Comparison of ENCODE assay signal across 8 cellular contexts in the genomic region with DNA sequence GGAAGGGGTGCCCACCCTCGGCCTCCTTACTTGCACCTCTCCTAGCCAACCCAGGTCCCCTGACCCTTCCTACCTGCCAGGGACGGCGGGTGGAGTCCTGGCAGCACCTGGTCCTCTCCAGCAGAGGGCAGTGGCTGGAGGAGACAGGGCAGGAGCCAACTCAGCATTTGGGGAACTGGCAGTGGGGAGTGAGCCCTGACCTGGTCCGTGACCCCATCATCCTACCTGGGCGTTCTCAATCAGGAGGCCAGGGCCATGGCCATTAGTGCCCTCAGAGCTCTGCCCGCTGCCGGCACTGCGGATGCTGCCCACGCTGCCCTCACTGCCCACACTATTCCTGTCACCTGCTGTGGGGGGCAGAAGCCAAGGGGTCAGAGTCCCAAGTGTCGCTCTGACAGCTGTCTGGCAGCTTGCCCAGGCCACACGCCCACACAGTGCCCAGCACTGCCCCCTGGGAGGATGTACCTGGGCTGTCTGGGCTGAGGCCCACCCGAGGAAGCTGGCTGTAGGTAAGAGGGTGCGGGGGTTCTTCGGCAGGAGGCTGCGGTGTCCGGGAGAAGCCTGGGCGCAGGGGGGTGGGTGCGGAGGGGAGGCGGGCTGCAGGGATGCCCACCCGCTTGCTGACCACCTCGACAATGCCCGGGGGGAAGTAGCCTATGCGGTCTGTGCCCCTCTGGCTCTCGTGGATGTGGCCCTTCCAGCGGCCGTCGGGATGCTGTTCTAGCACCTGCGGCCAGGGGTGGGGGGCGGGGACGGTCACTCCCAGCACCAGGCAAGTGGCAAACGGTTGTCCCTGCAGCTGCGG. TPM values are rescaled to one million over a fixed set of nuclear protein-coding genes. Genes with fewer than 3 reads are reported as not detected.
DNase-seq lines count a peak whose midpoint lies in the region; ATAC-seq, FAIRE-seq and TF ChIP-seq lines count a peak whose summit lies in the region.

No MANE protein-coding gene starts in this region.

- POLR2A ChIA-PET in CD8-positive, alpha-beta T cell (lab: Charles Lee), result no interaction called here
- POLR2A ChIA-PET in endothelial cell of umbilical vein (lab: Charles Lee), result no interaction called here

- no peak overlapping the region for H2AFZ ChIP-seq in endothelial cell of umbilical vein (ENCODE audit: low read depth, low read length)

- peak; percentile 71 for ATAC-seq in CD8-positive, alpha-beta T cell
- ATAC-seq in pancreas, result peak; percentile 42 to 83 (median 70)

- H3K36me3 ChIP-seq in CD8-positive, alpha-beta T cell (ENCODE audit: insufficient read depth, low read length), result no peaks in the 10 kb centered on the region
- peaks cover 0 to 33% of the 10 kb centered on the region in 2 experiments for H3K36me3 ChIP-seq in endothelial cell of umbilical vein (ENCODE audit: control insufficient read depth in 2 of 2, extremely low read depth in 1 of 2, insufficient read depth in 2 of 2, low read length in 2 of 2)
- H3K36me3 ChIP-seq in pancreas, result peaks cover 0 to 10% (median 0%) of the 10 kb centered on the region in 3 donors

- no peak overlapping the region for H3K27ac ChIP-seq in CD8-positive, alpha-beta T cell (ENCODE audit: low read depth, low read length)
- H3K27ac ChIP-seq in endothelial cell of umbilical vein (ENCODE audit: insufficient read depth, low read depth, low read length) (no peak overlapping the region), pancreas (no peak overlapping the region)

- H3K9me3 ChIP-seq in CD8-positive, alpha-beta T cell (ENCODE audit: low read length), result no peaks in the 10 kb centered on the region
- H3K9me3 ChIP-seq in endothelial cell of umbilical vein (replicated peaks; ENCODE audit: control insufficient read depth, insufficient read depth, low read length), result no peaks in the 10 kb centered on the region
- H3K9me3 ChIP-seq in pancreas, result no peaks in the 10 kb centered on the region

- H3K9me1 ChIP-seq in endothelial cell of umbilical vein (replicated peaks; ENCODE audit: control insufficient read depth, extremely low read depth, insufficient read depth, low read length), result no peaks in the 10 kb centered on the region

- dilution Hi-C loops in endothelial cell of umbilical vein (cut with MboI; ENCODE audit: extremely low pct_ligation_motif_present, low sequenced_read_pairs), result no loop called here

- DNase-seq in CD8-positive, alpha-beta T cell, result peak in 4 of 7 experiments; percentile 48 to 69 (median 52)
- peak; percentile 39 for DNase-seq in HK-2 (ENCODE audit: unreplicated experiment)
- no peak for DNase-seq in endothelial cell of umbilical vein (ENCODE audit: low read depth, low spot score)
- peak in 5 of 6 donors; percentile 45 to 81 (median 70) for DNase-seq in pancreas
- DNase-seq in NCI-H226, result no peak
- DNase-seq in NCI-H1105 treated with DMSO at 0.1 percent for 48 hours (lab: John Stamatoyannopoulos, UW), result no peak
- no peak for DNase-seq in NCI-H1436 treated with DMSO at 0.1 percent for 48 hours (lab: John Stamatoyannopoulos, UW)

- TF ChIP-seq CTCF in CD8-positive, alpha-beta T cell (IDR thresholded peaks at IDR 0.05), result peak; percentile 50
- TF ChIP-seq CTCF in WI38 (IDR thresholded peaks at IDR 0.05; ENCODE audit: low read depth, low read length) (peak; percentile 45), endothelial cell of umbilical vein (IDR thresholded peaks at IDR 0.05; ENCODE audit: extremely low read depth in 1 of 2, insufficient read depth in 1 of 2, low read depth in 1 of 2, low read length in 2 of 2) (peak; percentile 34 to 51), pancreas (IDR thresholded peaks at IDR 0.05) (peak; percentile 36 to 61 (median 52))

- no peaks in the 10 kb centered on the region for H3K27me3 ChIP-seq in CD8-positive, alpha-beta T cell (ENCODE audit: insufficient read depth, low read length)
- H3K27me3 ChIP-seq in endothelial cell of umbilical vein (ENCODE audit: control insufficient read depth in 2 of 2, insufficient read depth in 2 of 2, low read length in 2 of 2) (no peaks in the 10 kb centered on the region), pancreas (no peaks in the 10 kb centered on the region)

- H4K20me1 ChIP-seq in endothelial cell of umbilical vein (replicated peaks; ENCODE audit: control insufficient read depth, extremely low read depth, insufficient read depth, low read length), result no peaks in the 10 kb centered on the region

- no peaks in the 10 kb centered on the region for H3K4me1 Mint-ChIP-seq in CD8-positive, alpha-beta T cell (ENCODE audit: low read depth)

- WGBS in pancreas, 2 donors, result 60 to 67% methylated on average over 29 to 32 of the region's 32 CpGs

- no peaks in the 10 kb centered on the region for H3K9me3 Mint-ChIP-seq in CD8-positive, alpha-beta T cell

- H3K4me3 Mint-ChIP-seq in CD8-positive, alpha-beta T cell, result no peak overlapping the region

- H3K36me3 Mint-ChIP-seq in CD8-positive, alpha-beta T cell, result peaks cover 6% of the 10 kb centered on the region

- H3K27me3 Mint-ChIP-seq in CD8-positive, alpha-beta T cell (ENCODE audit: low read depth), result no peaks in the 10 kb centered on the region

- H3K9ac ChIP-seq in endothelial cell of umbilical vein (replicated peaks; ENCODE audit: extremely low read depth, insufficient read depth, low read length), result no peak overlapping the region

- H3K4me2 ChIP-seq in endothelial cell of umbilical vein (ENCODE audit: insufficient read depth, low read length), result no peak overlapping the region

- no peak overlapping the region for H3K27ac Mint-ChIP-seq in CD8-positive, alpha-beta T cell

- intact Hi-C loops in CD8-positive, alpha-beta T cell (cut with DNase I, micrococcal nuclease), result loop anchor here in 1 of 2 experiments (1.0 to 5.0 kb wide), 4 partner anchors 11 to 83 kb away; a partner anchor contains a TSS
- intact Hi-C loops in endothelial cell of umbilical vein (cut with micrococcal nuclease), result no loop called here
- intact Hi-C loops in pancreas (cut with DNase I), result no loop called here

- peaks cover 6% of the 10 kb centered on the region for H3K4me1 ChIP-seq in CD8-positive, alpha-beta T cell (ENCODE audit: insufficient read depth, low read length)
- H3K4me1 ChIP-seq in endothelial cell of umbilical vein (ENCODE audit: control insufficient read depth, extremely low read depth, insufficient read depth, low read length), result peaks cover 5% of the 10 kb centered on the region
- H3K4me1 ChIP-seq in pancreas, result no peaks in the 10 kb centered on the region

- no peak for FAIRE-seq in endothelial cell of umbilical vein (lab: Jason Lieb, UNC)
- no peak for FAIRE-seq in pancreas (lab: Jason Lieb, UNC)

- H3K4me3 ChIP-seq in CD8-positive, alpha-beta T cell (ENCODE audit: low read depth, low read length), result no peak overlapping the region
- H3K4me3 ChIP-seq in WI38 (ENCODE audit: low read depth, low read length) (no peak overlapping the region), endothelial cell of umbilical vein (replicated peaks in 1 of 3; ENCODE audit: insufficient read depth in 1 of 3, low read depth in 1 of 3, low read length in 3 of 3) (no peak overlapping the region), pancreas (no peak overlapping the region)

- CTCF ChIA-PET in CD8-positive, alpha-beta T cell (lab: Charles Lee), result interaction anchor here (0.6 to 2.4 kb wide), 14 partner anchors 9 to 140 kb away, joined by 3 to 9 read pairs (median 4); a partner anchor contains a TSS
- CTCF ChIA-PET in endothelial cell of umbilical vein (lab: Charles Lee), result interaction anchor here (1.5 kb wide), 1 partner anchor 12 kb away, joined by 7 read pairs; a partner anchor contains a TSS

- no peak for TF ChIP-seq POLR2A in endothelial cell of umbilical vein (IDR thresholded peaks at IDR 0.05; ENCODE audit: low read depth, low read length)

- no peaks in the 10 kb centered on the region for H3K79me2 ChIP-seq in endothelial cell of umbilical vein (ENCODE audit: control insufficient read depth, insufficient read depth, low read length)

- no TSS peak for BruUV-seq in endothelial cell of umbilical vein (replicated peaks; lab: Mats Ljungman, UMichigan)

RNA-seq across cellular contexts. Expression of a gene that starts 10.8 kb away (rescaled TPM):
- total RNA-seq in CD8-positive, alpha-beta T cell, result under 1 TPM; 0.64 to 0.98 TPM
- 34.6 and 37.6 TPM in 2 replicates for total RNA-seq in endothelial cell of umbilical vein
- 10.6 and 13.0 TPM in 2 replicates for polyA plus RNA-seq in endothelial cell of umbilical vein
- polyA plus RNA-seq in endothelial cell of umbilical vein (2011; cell fraction: cytosol; rRNA removed), result 8.2 and 9.8 TPM in 2 replicates
- 24.7 and 30.9 TPM in 2 replicates for polyA plus RNA-seq in endothelial cell of umbilical vein (2011; cell fraction: nucleus; rRNA removed)
- 12.8 and 16.5 TPM in 2 replicates for polyA plus RNA-seq in endothelial cell of umbilical vein (2012)
- 12.5 and 21.0 TPM in 2 replicates for polyA minus RNA-seq in endothelial cell of umbilical vein
- polyA minus RNA-seq in endothelial cell of umbilical vein (2011; cell fraction: cytosol; rRNA and poly(A)+ RNA removed), result 12.1 TPM
- polyA minus RNA-seq in endothelial cell of umbilical vein (2011; cell fraction: nucleus; rRNA and poly(A)+ RNA removed), result 15.2 and 18.1 TPM in 2 replicates
- total RNA-seq in pancreas, result 10 to 100 TPM; 12.2 to 20.7 (median 13.2) TPM
- 10 to 100 TPM; 12.1 to 14.7 TPM for polyA plus RNA-seq in pancreas

RNA-seq across cellular contexts. Expression of a gene that starts 11.8 kb away (rescaled TPM):
- 100 to 1,000 TPM; 116 to 123 TPM for total RNA-seq in CD8-positive, alpha-beta T cell
- 16.7 and 22.3 TPM in 2 replicates for total RNA-seq in endothelial cell of umbilical vein
- 26.3 and 28.8 TPM in 2 replicates for polyA plus RNA-seq in endothelial cell of umbilical vein
- 19.9 and 20.0 TPM in 2 replicates for polyA plus RNA-seq in endothelial cell of umbilical vein (2011; cell fraction: cytosol; rRNA removed)
- 37.0 and 40.3 TPM in 2 replicates for polyA plus RNA-seq in endothelial cell of umbilical vein (2011; cell fraction: nucleus; rRNA removed)
- 17.6 and 22.3 TPM in 2 replicates for polyA plus RNA-seq in endothelial cell of umbilical vein (2012)
- 16.9 and 28.6 TPM in 2 replicates for polyA minus RNA-seq in endothelial cell of umbilical vein
- 18.0 TPM for polyA minus RNA-seq in endothelial cell of umbilical vein (2011; cell fraction: cytosol; rRNA and poly(A)+ RNA removed)
- polyA minus RNA-seq in endothelial cell of umbilical vein (2011; cell fraction: nucleus; rRNA and poly(A)+ RNA removed), result 6.7 and 11.5 TPM in 2 replicates
- total RNA-seq in pancreas, result 10 to 100 TPM; 14.9 to 20.0 (median 19.1) TPM
- 100 to 1,000 TPM in 1 of 2 donors, 10 to 100 TPM in 1; 55.1 to 105 TPM for polyA plus RNA-seq in pancreas

RNA-seq across cellular contexts. Expression of a gene that starts 20.9 kb away (rescaled TPM):
- total RNA-seq in CD8-positive, alpha-beta T cell, result 10 to 100 TPM; 32.7 to 36.4 TPM
- total RNA-seq in endothelial cell of umbilical vein (5.4 and 5.8 TPM in 2 replicates), pancreas (100 to 1,000 TPM in 3 of 6 donors, 10 to 100 TPM in 3; 87.8 to 130 (median 101) TPM)
- polyA plus RNA-seq in endothelial cell of umbilical vein (5.3 and 6.1 TPM in 2 replicates), pancreas (100 to 1,000 TPM; 286 to 296 TPM)
- 2.6 and 2.8 TPM in 2 replicates for polyA plus RNA-seq in endothelial cell of umbilical vein (2011; cell fraction: cytosol; rRNA removed)
- 8.0 and 9.6 TPM in 2 replicates for polyA plus RNA-seq in endothelial cell of umbilical vein (2011; cell fraction: nucleus; rRNA removed)
- 1.4 and 3.9 TPM in 2 replicates for polyA plus RNA-seq in endothelial cell of umbilical vein (2012)
- 2.3 and 2.7 TPM in 2 replicates for polyA minus RNA-seq in endothelial cell of umbilical vein
- polyA minus RNA-seq in endothelial cell of umbilical vein (2011; cell fraction: cytosol; rRNA and poly(A)+ RNA removed), result 23.6 TPM
- 2.5 and 4.7 TPM in 2 replicates for polyA minus RNA-seq in endothelial cell of umbilical vein (2011; cell fraction: nucleus; rRNA and poly(A)+ RNA removed)

RNA-seq across cellular contexts. Expression of a gene that starts 48.1 kb away (rescaled TPM):
- total RNA-seq in CD8-positive, alpha-beta T cell, result 10 to 100 TPM; 44.8 to 46.5 TPM
- 68.4 and 69.2 TPM in 2 replicates for total RNA-seq in endothelial cell of umbilical vein
- polyA plus RNA-seq in endothelial cell of umbilical vein, result 75.9 and 131 TPM in 2 replicates
- polyA plus RNA-seq in endothelial cell of umbilical vein (2011; cell fraction: cytosol; rRNA removed), result 46.4 and 54.3 TPM in 2 replicates
- 371 and 452 TPM in 2 replicates for polyA plus RNA-seq in endothelial cell of umbilical vein (2011; cell fraction: nucleus; rRNA removed)
- 47.6 and 53.1 TPM in 2 replicates for polyA plus RNA-seq in endothelial cell of umbilical vein (2012)
- polyA minus RNA-seq in endothelial cell of umbilical vein, result 64.3 and 74.9 TPM in 2 replicates
- polyA minus RNA-seq in endothelial cell of umbilical vein (2011; cell fraction: cytosol; rRNA and poly(A)+ RNA removed), result 25.6 TPM
- polyA minus RNA-seq in endothelial cell of umbilical vein (2011; cell fraction: nucleus; rRNA and poly(A)+ RNA removed), result 74.1 and 107 TPM in 2 replicates
- total RNA-seq in pancreas, result 10 to 100 TPM; 29.9 to 53.3 (median 34.9) TPM
- 10 to 100 TPM; 55.4 to 64.9 TPM for polyA plus RNA-seq in pancreas

Comparison
In these comparisons a context has a peak if more than half of its experiments do, and no peak if none do; other contexts are left out.
1. DNase-seq: peak in CD8-positive, alpha-beta T cell (4 of 7), HK-2 (single experiment) and pancreas (5 of 6); none in endothelial cell of umbilical vein (single experiment), NCI-H226 (single experiment), NCI-H1105 treated with DMSO at 0.1 percent for 48 hours (single experiment) and NCI-H1436 treated with DMSO at 0.1 percent for 48 hours (single experiment).
2. RNA of a gene that starts 10.8 kb away (total RNA-seq): 34.6 to 37.6 TPM in endothelial cell of umbilical vein and 12.2 to 20.7 TPM in pancreas; 0.64 to 0.98 TPM in CD8-positive, alpha-beta T cell; every median in the first group is over 4 times any median in the second.
3. Peak in every context shown above with its lines, with median percentiles within 50 percentile points of each other: CTCF ChIP-seq.